Comparison of ENCODE assay signal across 1 cellular context in genomic region chr20:14800743-14801425, GRCh38.
TF ChIP-seq lines count a peak whose summit lies in the region.

No MANE protein-coding gene starts in this region.

TF ChIP-seq in WTC11, 78 proteins besides CTCF, POLR2A, EP300 and RAD21 (continued from another document):
- TF ChIP-seq ELF4 (CRISPR knock-in tag; IDR thresholded peaks at IDR 0.05; ENCODE audit: low read depth): no peak
- TF ChIP-seq ZNF425 (CRISPR knock-in tag; conservative IDR thresholded peaks at IDR 0.05): no peak
